Comparison of ENCODE assay signal across 8 cellular contexts in genomic region chr6:110999634-111000270, GRCh38.
DNase-seq lines count a peak whose midpoint lies in the region; ATAC-seq, FAIRE-seq and TF ChIP-seq lines count a peak whose summit lies in the region.

No MANE protein-coding gene starts in this region.

- H3K4me3 ChIP-seq in SK-N-MC: no peak overlapping the region

- H3K36me3 ChIP-seq in SK-N-MC (ENCODE audit: insufficient read depth, low read length): peaks cover 92% of the 10 kb centered on the region

- no peak overlapping the region for H3K9ac ChIP-seq in SK-N-MC (ENCODE audit: insufficient read length)

- TF ChIP-seq CTCF in 22Rv1 (IDR thresholded peaks at IDR 0.05): peak; percentile 49

- H3K27ac ChIP-seq in 22Rv1: peak overlapping the region; percentile 29
- H3K27ac ChIP-seq in SK-N-MC: no peak overlapping the region

- FAIRE-seq in G401.6 (lab: Jason Lieb, UNC): peak; percentile 92

- DNase-seq in SK-N-MC (ENCODE audit: low read depth, low spot score) (peak; percentile 26), glomerular visceral epithelial cell (ENCODE audit: extremely low spot score) (peak; percentile 36), HuH-7.5 (ENCODE audit: low spot score) (no peak)
- DNase-seq in stimulated activated CD4-positive, alpha-beta T cell treated with anti-CD3 and anti-CD28 coated beads, Interleukin-2, amount 100 ng/mL, for 24 hours: no peak

- ATAC-seq in GM18873 (IDR thresholded peaks at IDR 0.05; ENCODE audit: low FRiP score, unreplicated experiment): no peak
- no peak for ATAC-seq in HG03039 (IDR thresholded peaks at IDR 0.05; ENCODE audit: unreplicated experiment)

- no peaks in the 10 kb centered on the region for H3K9me3 ChIP-seq in SK-N-MC (ENCODE audit: low read depth, low read length)

Comparison
In these comparisons a context has a peak if more than half of its experiments do, and no peak if none do; other contexts are left out.
1. DNase-seq: peak in SK-N-MC (single experiment) and glomerular visceral epithelial cell (single experiment); none in HuH-7.5 (single experiment) and stimulated activated CD4-positive, alpha-beta T cell treated with anti-CD3 and anti-CD28 coated beads, Interleukin-2, amount 100 ng/mL, for 24 hours (0 of 2).